In the genomic region with DNA sequence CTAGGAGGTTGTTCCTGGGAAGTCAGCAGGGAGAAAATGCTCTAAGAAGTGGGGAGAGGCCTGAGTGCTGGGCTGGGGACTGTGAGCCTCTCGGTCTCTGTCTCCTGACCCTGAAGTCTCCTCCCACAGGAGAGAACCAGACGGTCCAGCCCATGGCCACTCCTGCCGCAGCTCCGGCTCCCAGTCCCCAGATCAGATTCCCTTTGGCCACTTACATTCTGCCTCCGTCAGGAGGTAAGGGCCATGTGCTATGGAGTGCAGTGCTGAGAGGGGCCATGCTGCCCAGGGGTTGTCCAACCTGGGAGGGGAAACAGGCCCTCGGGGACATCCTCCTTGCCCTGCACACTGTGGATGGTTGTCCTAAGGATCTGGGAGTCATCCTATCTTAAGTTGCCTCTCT, we compare ENCODE assay signal across 20 cellular contexts. TPM values are rescaled to one million over a fixed set of nuclear protein-coding genes. Genes with fewer than 3 reads are reported as not detected.
"Had no signal": no experiment of that assay in that cellular context is flagged by ENCODE, and none has a peak within 500 bp of the region (broad histone marks: within the 10 kb centered on the region; RNA-seq: fewer than 3 reads in every experiment).

No MANE protein-coding gene starts in this region.

- H3K4me3 Mint-ChIP-seq: activated CD4-positive, alpha-beta memory T cell treated with anti-CD3 and anti-CD28 coated beads for 36 hours; activated CD8-positive, alpha-beta memory T cell treated with anti-CD3 and anti-CD28 coated beads, Interleukin-2, amount 10 ng/mL, durations not matched to agents 7 days and 5 days; activated T-helper 17 cell treated with anti-CD3 and anti-CD28 coated beads, Interleukin-2, amount 50 U/mL, for 72 hours; brain; neural crest cell; stimulated activated effector memory CD8-positive, alpha-beta T cell treated with anti-CD3 and anti-CD28 coated beads, Interleukin-12 subunit alpha, Interleukin-12 subunit beta, amount 100 ng/mL, for 72 hours had no signal

- DNase-seq: activated CD4-positive, alpha-beta memory T cell treated with anti-CD3 and anti-CD28 coated beads for 36 hours; activated CD8-positive, alpha-beta memory T cell treated with anti-CD3 and anti-CD28 coated beads, Interleukin-2, amount 10 ng/mL, durations not matched to agents 7 days and 5 days; activated naive CD4-positive, alpha-beta T cell treated with Interleukin-2 at 50 U/mL for 16 hours; central memory CD4-positive, alpha-beta T cell; dorsolateral prefrontal cortex; foreskin fibroblast; psoas muscle; right cardiac atrium; small intestine; stimulated activated CD4-positive, alpha-beta T cell treated with anti-CD3 and anti-CD28 coated beads, Interleukin-15, amount 100 ng/mL, for 24 hours; stimulated activated CD4-positive, alpha-beta T cell treated with anti-CD3 and anti-CD28 coated beads, Interleukin-2, amount 100 ng/mL, for 48 hours; T-helper 2 cell had no signal

- H3K4me1 Mint-ChIP-seq: activated CD8-positive, alpha-beta memory T cell treated with anti-CD3 and anti-CD28 coated beads, Interleukin-2, amount 10 ng/mL, durations not matched to agents 7 days and 5 days; activated T-helper 17 cell treated with anti-CD3 and anti-CD28 coated beads, Interleukin-2, amount 50 U/mL, for 72 hours; stimulated activated effector memory CD8-positive, alpha-beta T cell treated with anti-CD3 and anti-CD28 coated beads, Interleukin-12 subunit alpha, Interleukin-12 subunit beta, amount 100 ng/mL, for 72 hours had no signal

- H3K9me3 Mint-ChIP-seq: activated CD4-positive, alpha-beta memory T cell treated with anti-CD3 and anti-CD28 coated beads for 36 hours; activated T-helper 17 cell treated with anti-CD3 and anti-CD28 coated beads, Interleukin-2, amount 50 U/mL, for 72 hours; brain; neural crest cell; stimulated activated effector memory CD8-positive, alpha-beta T cell treated with anti-CD3 and anti-CD28 coated beads, Interleukin-12 subunit alpha, Interleukin-12 subunit beta, amount 100 ng/mL, for 72 hours had no signal

- H3K27ac ChIP-seq: dorsolateral prefrontal cortex, epithelial cell of prostate, psoas muscle, thoracic aorta, upper lobe of left lung had no signal

- H3K36me3 Mint-ChIP-seq: activated CD4-positive, alpha-beta memory T cell treated with anti-CD3 and anti-CD28 coated beads for 36 hours; activated CD8-positive, alpha-beta memory T cell treated with anti-CD3 and anti-CD28 coated beads, Interleukin-2, amount 10 ng/mL, durations not matched to agents 7 days and 5 days; brain; stimulated activated effector memory CD8-positive, alpha-beta T cell treated with anti-CD3 and anti-CD28 coated beads, Interleukin-12 subunit alpha, Interleukin-12 subunit beta, amount 100 ng/mL, for 72 hours had no signal

- ATAC-seq: activated CD8-positive, alpha-beta memory T cell treated with anti-CD3 and anti-CD28 coated beads, Interleukin-2, amount 10 ng/mL, durations not matched to agents 7 days and 5 days; activated T-helper 17 cell treated with anti-CD3 and anti-CD28 coated beads, Interleukin-2, amount 50 U/mL, for 72 hours; left lobe of liver; right cardiac atrium; stimulated activated effector memory CD8-positive, alpha-beta T cell treated with anti-CD3 and anti-CD28 coated beads, Interleukin-12 subunit alpha, Interleukin-12 subunit beta, amount 100 ng/mL, for 72 hours had no signal

- H3K27ac Mint-ChIP-seq: activated CD4-positive, alpha-beta memory T cell treated with anti-CD3 and anti-CD28 coated beads for 36 hours; activated CD8-positive, alpha-beta memory T cell treated with anti-CD3 and anti-CD28 coated beads, Interleukin-2, amount 10 ng/mL, durations not matched to agents 7 days and 5 days; activated T-helper 17 cell treated with anti-CD3 and anti-CD28 coated beads, Interleukin-2, amount 50 U/mL, for 72 hours; stimulated activated effector memory CD8-positive, alpha-beta T cell treated with anti-CD3 and anti-CD28 coated beads, Interleukin-12 subunit alpha, Interleukin-12 subunit beta, amount 100 ng/mL, for 72 hours had no signal

RNA-seq across cellular contexts. Expression of gene ZNF467, which starts 21.3 kb away (rescaled TPM):
- total RNA-seq: activated CD8-positive, alpha-beta memory T cell treated with anti-CD3 and anti-CD28 coated beads, Interleukin-2, amount 10 ng/mL, durations not matched to agents 7 days and 5 days had no signal
